8 cellular contexts compared by ENCODE assay signal in genomic region chr2:9952286-9952737, GRCh38. TPM values are rescaled to one million over a fixed set of nuclear protein-coding genes. Genes with fewer than 3 reads are reported as not detected.
A peak's percentile ranks its signal among the peaks of the same experiment; 100 is the strongest.
DNase-seq lines count a peak whose midpoint lies in the region; ATAC-seq and TF ChIP-seq lines count a peak whose summit lies in the region.

No MANE protein-coding gene starts in this region.

- H3K36me3 Mint-ChIP-seq in CD4-positive, alpha-beta T cell (ENCODE audit: low read depth), result no peaks in the 10 kb centered on the region

- H3K27me3 Mint-ChIP-seq in CD4-positive, alpha-beta T cell, result peaks cover 56% of the 10 kb centered on the region

- H3K9me3 Mint-ChIP-seq in CD4-positive, alpha-beta T cell, result no peaks in the 10 kb centered on the region

- no peaks in the 10 kb centered on the region for H3K36me3 ChIP-seq in endocrine pancreas (ENCODE audit: control insufficient read depth, insufficient read depth, low read length)
- no peaks in the 10 kb centered on the region for H3K36me3 ChIP-seq in neuron (ENCODE audit: insufficient read depth, low read length)

- CTCF ChIA-PET in CD4-positive, alpha-beta T cell (lab: Charles Lee), result no interaction called here

- H3K9ac ChIP-seq in endocrine pancreas (ENCODE audit: control insufficient read depth, insufficient read depth, low read length), result peak overlapping the region; percentile 78

- H3K4me1 ChIP-seq in endocrine pancreas (ENCODE audit: control insufficient read depth, insufficient read depth, low read length), result no peaks in the 10 kb centered on the region
- H3K4me1 ChIP-seq in neuron (ENCODE audit: insufficient read depth, low read length), result no peaks in the 10 kb centered on the region

- TF ChIP-seq CTCF in CD4-positive, alpha-beta T cell (IDR thresholded peaks at IDR 0.05), result no peak

- no peak overlapping the region for H3K27ac ChIP-seq in CD4-positive, alpha-beta T cell (ENCODE audit: low read depth, low read length)

- DNase-seq in CD4-positive, alpha-beta T cell, result no peak
- DNase-seq in NCI-H69 (lab: John Stamatoyannopoulos, UW) (peak; percentile 24), HK-2 (ENCODE audit: unreplicated experiment) (no peak), superior temporal gyrus (ENCODE audit: extremely low spot score) (no peak), globus pallidus (ENCODE audit: low spot score) (no peak)

- no peak for ATAC-seq in CD4-positive, alpha-beta T cell (ENCODE audit: poor library complexity)
- no peak for ATAC-seq in HG03520 (IDR thresholded peaks at IDR 0.05; ENCODE audit: unreplicated experiment)

- H3K4me3 ChIP-seq in endocrine pancreas (ENCODE audit: control insufficient read depth, insufficient read depth, low read length) (peak overlapping the region; percentile 89), neuron (ENCODE audit: low read length) (peak overlapping the region; percentile 74)

- H2AFZ ChIP-seq in neuron (ENCODE audit: low read depth, low read length), result peak overlapping the region; percentile 75

- H3K4me1 Mint-ChIP-seq in CD4-positive, alpha-beta T cell (ENCODE audit: low read depth), result peaks cover 4% of the 10 kb centered on the region

- intact Hi-C loops in CD4-positive, alpha-beta T cell (cut with DNase I, micrococcal nuclease), result loop anchor here in 1 of 2 experiments (2.0 to 10.0 kb wide), 6 partner anchors 90 to 948 kb away; partner anchors contain the start of genes KLF11, MBOAT2, ODC1 and TAF1B

- peaks cover 18% of the 10 kb centered on the region for H3K27me3 ChIP-seq in CD4-positive, alpha-beta T cell (ENCODE audit: control insufficient read depth, insufficient read depth, low read length)
- H3K27me3 ChIP-seq in endocrine pancreas (ENCODE audit: control insufficient read depth, insufficient read depth, low read length) (no peaks in the 10 kb centered on the region), neuron (ENCODE audit: insufficient read depth, low read length) (peaks cover 30% of the 10 kb centered on the region)

- H3K27ac Mint-ChIP-seq in CD4-positive, alpha-beta T cell, result no peak overlapping the region

- peak overlapping the region; percentile 76 for H3K4me3 Mint-ChIP-seq in CD4-positive, alpha-beta T cell

- POLR2A ChIA-PET in CD4-positive, alpha-beta T cell (lab: Charles Lee), result no interaction called here

- no peaks in the 10 kb centered on the region for H3K9me3 ChIP-seq in CD4-positive, alpha-beta T cell (ENCODE audit: control insufficient read depth, low read length)
- H3K9me3 ChIP-seq in endocrine pancreas (ENCODE audit: control insufficient read depth, low read length) (no peaks in the 10 kb centered on the region), neuron (ENCODE audit: low read length) (no peaks in the 10 kb centered on the region)

RNA-seq across cellular contexts. Expression of gene GRHL1, which starts 0.8 kb away (rescaled TPM):
- under 1 TPM; 0.28 to 0.38 TPM for total RNA-seq in CD4-positive, alpha-beta T cell
